8 cellular contexts compared by ENCODE assay signal in the genomic region with DNA sequence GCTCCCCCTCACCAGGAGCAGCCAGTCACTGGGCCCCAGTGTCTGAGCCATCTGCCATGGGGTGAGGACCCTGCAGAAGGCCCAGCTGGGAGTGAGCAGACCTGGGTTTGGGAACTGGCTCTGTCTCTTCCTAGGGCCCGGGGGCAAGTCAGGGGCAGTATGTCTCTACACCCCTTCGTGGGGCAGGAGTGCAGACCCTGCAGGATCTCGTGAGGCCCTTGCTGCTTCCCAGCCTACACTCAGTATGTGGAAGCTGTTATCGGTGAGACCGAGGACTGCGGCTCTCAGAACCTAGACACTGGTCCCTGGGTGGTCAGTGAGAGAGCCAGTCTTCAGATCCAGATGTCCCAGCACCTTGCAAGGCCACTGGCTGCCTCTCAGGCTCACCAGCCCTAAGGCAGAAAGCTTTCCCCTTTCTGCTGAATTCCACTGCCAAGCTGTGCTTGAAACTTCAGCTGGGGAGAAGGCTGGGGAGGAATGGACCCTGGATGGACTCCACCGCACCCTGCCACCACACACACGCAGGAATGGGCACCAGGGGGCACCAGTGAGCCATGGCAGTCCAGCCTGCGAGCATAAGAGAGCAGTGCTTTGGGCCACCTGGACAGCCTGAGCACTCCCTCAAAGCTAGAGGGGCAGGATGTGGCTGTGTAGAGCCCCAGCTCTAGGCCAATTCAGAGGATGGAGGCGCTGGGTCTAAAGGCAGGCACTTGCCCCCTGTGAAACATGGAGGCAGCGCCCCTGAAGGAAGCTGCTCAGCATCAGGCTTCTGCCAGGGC. TPM values are rescaled to one million over a fixed set of nuclear protein-coding genes. Genes with fewer than 3 reads are reported as not detected.
DNase-seq lines count a peak whose midpoint lies in the region; ATAC-seq and TF ChIP-seq lines count a peak whose summit lies in the region.

No MANE protein-coding gene starts in this region.

- no peak overlapping the region for H2BK5ac ChIP-seq in neuronal stem cell (ENCODE audit: low read length)

- no peak overlapping the region for H3K4ac ChIP-seq in neuronal stem cell (ENCODE audit: low read length)

- ATAC-seq in HG03565 (IDR thresholded peaks at IDR 0.05; ENCODE audit: unreplicated experiment), result peak; percentile 91

- no peak overlapping the region for H4K91ac ChIP-seq in neuronal stem cell (ENCODE audit: low read depth, low read length, poor library complexity)

- H3K9ac ChIP-seq in neuronal stem cell (ENCODE audit: low read depth, low read length, poor library complexity), result no peak overlapping the region

- peaks cover 0 to 5% (median 0%) of the 10 kb centered on the region in 3 experiments for H3K27me3 ChIP-seq in neuronal stem cell (ENCODE audit: control insufficient read depth in 3 of 3, insufficient read depth in 3 of 3, low read depth in 1 of 3, low read length in 3 of 3)

- peak; percentile 36 for DNase-seq in DMS153 (lab: John Stamatoyannopoulos, UW)
- DNase-seq in GM20000 (ENCODE audit: low spot score), result peak; percentile 81
- DNase-seq in activated T-helper 1 cell treated with Interleukin-2 at 50 U/mL for 16 hours (ENCODE audit: low read depth), result peak; percentile 64
- DNase-seq in fibroblast of the conjunctiva (ENCODE audit: low read depth), result peak; percentile 65
- peak; percentile 74 for DNase-seq in neuronal stem cell (ENCODE audit: low spot score)
- DNase-seq in substantia nigra (lab: John Stamatoyannopoulos, UW), result peak in 48 of 49 donors; percentile 42 to 98 (median 85)

- peak overlapping the region; percentile 27 for H2BK12ac ChIP-seq in neuronal stem cell (ENCODE audit: low read length)

- peak overlapping the region; percentile 56 for H2AFZ ChIP-seq in neuronal stem cell (ENCODE audit: low read length)

- H3K14ac ChIP-seq in neuronal stem cell (ENCODE audit: low read length), result no peak overlapping the region

- no peak overlapping the region for H3K23ac ChIP-seq in neuronal stem cell (ENCODE audit: low read depth, low read length, poor library complexity)

- no peak overlapping the region for H4K8ac ChIP-seq in neuronal stem cell (ENCODE audit: low read depth, low read length)

- no CpG with 5 or more reads among the region's 11 CpGs for WGBS in neuronal stem cell (ENCODE audit: extremely low coverage in 2 of 2, insufficient read length in 2 of 2, insufficient replicate concordance in 1 of 2), 2 donors

- H3K9me3 ChIP-seq in neuronal stem cell (replicated peaks in 1 of 2; ENCODE audit: control insufficient read depth in 2 of 2, insufficient read depth in 1 of 2, low read depth in 1 of 2, low read length in 2 of 2), result peaks cover 0 to under 1% of the 10 kb centered on the region in 2 donors

- no peak overlapping the region for H3K18ac ChIP-seq in neuronal stem cell (ENCODE audit: low read length)

- H3K4me1 ChIP-seq in neuronal stem cell (ENCODE audit: control insufficient read depth in 2 of 2, insufficient read depth in 1 of 2, low read depth in 1 of 2, low read length in 2 of 2), result peaks cover 0 to 2% of the 10 kb centered on the region in 2 donors

- TF ChIP-seq CTCF in GM20000 (IDR thresholded peaks at IDR 0.05; ENCODE audit: extremely low read depth, missing control alignments), result peak; percentile 97

- H3K79me1 ChIP-seq in neuronal stem cell (ENCODE audit: low read depth, low read length), result no peaks in the 10 kb centered on the region

- H3K36me3 ChIP-seq in neuronal stem cell (replicated peaks in 1 of 2; ENCODE audit: control insufficient read depth in 2 of 2, insufficient read depth in 2 of 2, low read length in 2 of 2), result no peaks in the 10 kb centered on the region

- no peak overlapping the region for H2BK120ac ChIP-seq in neuronal stem cell (ENCODE audit: low read depth, low read length)

- H3K4me3 ChIP-seq in neuronal stem cell (ENCODE audit: low read length in 2 of 2), result no peak overlapping the region

- no peak overlapping the region for H3K27ac ChIP-seq in neuronal stem cell (replicated peaks; ENCODE audit: low read length)
- peak overlapping the region; percentile 3 for H3K27ac ChIP-seq in substantia nigra (ENCODE audit: low read depth, low read length, poor library complexity, severe bottlenecking)

- H2BK15ac ChIP-seq in neuronal stem cell (ENCODE audit: low read length), result peak overlapping the region; percentile 44

- no peak overlapping the region for H3K4me2 ChIP-seq in neuronal stem cell (ENCODE audit: insufficient read depth, low read length, poor library complexity, severe bottlenecking)

- peak overlapping the region; percentile 65 for H2AK5ac ChIP-seq in neuronal stem cell (ENCODE audit: low read depth, low read length)

TF ChIP-seq in PFSK-1, 5 proteins besides CTCF, POLR2A, EP300 and RAD21:
- TF ChIP-seq, protein P1, sequence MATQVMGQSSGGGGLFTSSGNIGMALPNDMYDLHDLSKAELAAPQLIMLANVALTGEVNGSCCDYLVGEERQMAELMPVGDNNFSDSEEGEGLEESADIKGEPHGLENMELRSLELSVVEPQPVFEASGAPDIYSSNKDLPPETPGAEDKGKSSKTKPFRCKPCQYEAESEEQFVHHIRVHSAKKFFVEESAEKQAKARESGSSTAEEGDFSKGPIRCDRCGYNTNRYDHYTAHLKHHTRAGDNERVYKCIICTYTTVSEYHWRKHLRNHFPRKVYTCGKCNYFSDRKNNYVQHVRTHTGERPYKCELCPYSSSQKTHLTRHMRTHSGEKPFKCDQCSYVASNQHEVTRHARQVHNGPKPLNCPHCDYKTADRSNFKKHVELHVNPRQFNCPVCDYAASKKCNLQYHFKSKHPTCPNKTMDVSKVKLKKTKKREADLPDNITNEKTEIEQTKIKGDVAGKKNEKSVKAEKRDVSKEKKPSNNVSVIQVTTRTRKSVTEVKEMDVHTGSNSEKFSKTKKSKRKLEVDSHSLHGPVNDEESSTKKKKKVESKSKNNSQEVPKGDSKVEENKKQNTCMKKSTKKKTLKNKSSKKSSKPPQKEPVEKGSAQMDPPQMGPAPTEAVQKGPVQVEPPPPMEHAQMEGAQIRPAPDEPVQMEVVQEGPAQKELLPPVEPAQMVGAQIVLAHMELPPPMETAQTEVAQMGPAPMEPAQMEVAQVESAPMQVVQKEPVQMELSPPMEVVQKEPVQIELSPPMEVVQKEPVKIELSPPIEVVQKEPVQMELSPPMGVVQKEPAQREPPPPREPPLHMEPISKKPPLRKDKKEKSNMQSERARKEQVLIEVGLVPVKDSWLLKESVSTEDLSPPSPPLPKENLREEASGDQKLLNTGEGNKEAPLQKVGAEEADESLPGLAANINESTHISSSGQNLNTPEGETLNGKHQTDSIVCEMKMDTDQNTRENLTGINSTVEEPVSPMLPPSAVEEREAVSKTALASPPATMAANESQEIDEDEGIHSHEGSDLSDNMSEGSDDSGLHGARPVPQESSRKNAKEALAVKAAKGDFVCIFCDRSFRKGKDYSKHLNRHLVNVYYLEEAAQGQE (IDR thresholded peaks at IDR 0.05; ENCODE audit: insufficient read depth in 1 of 2, low read depth in 2 of 2, low read length in 2 of 2), result no peak
- peak; percentile 64 for TF ChIP-seq FOXP2 (optimal IDR thresholded peaks at IDR 0.05; ENCODE audit: borderline replicate concordance, extremely low read depth, extremely low read length, insufficient read depth)

RNA-seq across cellular contexts. Expression of a gene that starts 21.4 kb away (rescaled TPM):
- not detected for polyA plus RNA-seq in PFSK-1 (2012; ENCODE audit: insufficient read length, low read depth)
- polyA plus RNA-seq in neuronal stem cell (2013, experiment 1 of 2), result not detected
- polyA plus RNA-seq in neuronal stem cell (2013, experiment 2 of 2), result 0.03 TPM

RNA-seq across cellular contexts. Expression of a gene that starts 27.1 kb away (rescaled TPM):
- 21.3 TPM for polyA plus RNA-seq in PFSK-1 (2012; ENCODE audit: insufficient read length, low read depth)
- polyA plus RNA-seq in neuronal stem cell (2013, experiment 1 of 2), result 13.0 TPM
- polyA plus RNA-seq in neuronal stem cell (2013, experiment 2 of 2), result 13.1 TPM

RNA-seq across cellular contexts. Expression of a gene that starts 46.1 kb away (rescaled TPM):
- 1.3 TPM for polyA plus RNA-seq in PFSK-1 (2012; ENCODE audit: insufficient read length, low read depth)
- 0.22 TPM for polyA plus RNA-seq in neuronal stem cell (2013, experiment 1 of 2)
- polyA plus RNA-seq in neuronal stem cell (2013, experiment 2 of 2), result 0.26 TPM
